In genomic region chr17:65332375-65332774, GRCh38 we compare ENCODE assay signal across 16 cellular contexts.
DNase-seq lines count a peak whose midpoint lies in the region; ATAC-seq, FAIRE-seq and TF ChIP-seq lines count a peak whose summit lies in the region.
"Had no signal": no experiment of that assay in that cellular context is flagged by ENCODE, and none has a peak within 500 bp of the region (broad histone marks: within the 10 kb centered on the region; RNA-seq: fewer than 3 reads in every experiment).

No MANE protein-coding gene starts in this region.

- H2AFZ ChIP-seq in trophoblast cell (ENCODE audit: insufficient read depth, low read length, poor library complexity), result no peak overlapping the region
- no peak overlapping the region for H2AFZ ChIP-seq in MM.1S (ENCODE audit: low read length)

- H3K27ac Mint-ChIP-seq in stimulated activated naive B cell treated with anti-CD40 and anti-IgM and Interleukin-4, amounts not matched to agents 10 μg/mL and 1 μg/mL and 100 μg/mL, for 72 hours, result no peak overlapping the region
- H3K27ac Mint-ChIP-seq: brain had no signal

- WGBS in trophoblast cell (ENCODE audit: extremely low coverage, insufficient coverage, insufficient read length), result no CpG with 5 or more reads among the region's 1 CpG

- no peak overlapping the region for H4K91ac ChIP-seq in trophoblast cell (ENCODE audit: low read depth, low read length)

- H3K4ac ChIP-seq in trophoblast cell (ENCODE audit: low read depth, low read length), result no peak overlapping the region

- H2BK120ac ChIP-seq in trophoblast cell (ENCODE audit: insufficient read depth, low read length, poor library complexity), result no peak overlapping the region

- no peak for TF ChIP-seq CTCF in MM.1S (IDR thresholded peaks at IDR 0.05; ENCODE audit: low read length)

- no peak overlapping the region for H2AK5ac ChIP-seq in trophoblast cell (ENCODE audit: low read length)

- no peak for ATAC-seq in stimulated activated naive B cell treated with anti-CD40 and anti-IgM and Interleukin-4, amounts not matched to agents 10 μg/mL and 1 μg/mL and 100 μg/mL, for 72 hours (replicated peaks)
- ATAC-seq: activated CD4-positive, CD25-positive, alpha-beta regulatory T cell treated with anti-CD3 and anti-CD28 coated beads, Interleukin-2, amount 50 U/mL, for 24 hours had no signal

- no peak overlapping the region for H2BK12ac ChIP-seq in trophoblast cell (ENCODE audit: low read length)

- no peaks in the 10 kb centered on the region for H3K27me3 ChIP-seq in trophoblast cell (ENCODE audit: insufficient read depth, low read length)
- no peaks in the 10 kb centered on the region for H3K27me3 ChIP-seq in MM.1S (replicated peaks; ENCODE audit: insufficient read depth, low read length)
- H3K27me3 ChIP-seq: tibial nerve had no signal

- DNase-seq in GM04503 (ENCODE audit: low read depth) (peak; percentile 57), NCI-H460 (ENCODE audit: extremely low read depth, low read depth) (peak; percentile 17), dedifferentiated amniotic fluid mesenchymal stem cell (ENCODE audit: extremely low spot score) (peak; percentile 45), trophoblast cell (peak; percentile 73 to 81), MM.1S (no peak), GM12891 (ENCODE audit: insufficient read length, low spot score) (no peak)
- no peak for DNase-seq in stimulated activated naive B cell treated with anti-CD40 and anti-IgM and Interleukin-4, amounts not matched to agents 10 μg/mL and 1 μg/mL and 100 μg/mL, for 72 hours
- DNase-seq in stimulated activated CD4-positive, alpha-beta T cell treated with anti-CD3 and anti-CD28 coated beads, Interleukin-2, amount 100 ng/mL, for 48 hours, result no peak
- DNase-seq: activated T-cell treated with anti-CD3 and anti-CD28 coated beads, Interleukin-2, amount 50 U/mL, for 1 hour; Kasumi-1; nucleus accumbens; spleen had no signal

- no peak overlapping the region for H3K14ac ChIP-seq in trophoblast cell (ENCODE audit: low read length)

- H3K36me3 ChIP-seq in trophoblast cell (ENCODE audit: control insufficient read depth in 1 of 2, insufficient read depth in 2 of 2, low read length in 2 of 2) (no peaks in the 10 kb centered on the region), MM.1S (replicated peaks; ENCODE audit: insufficient read depth, low read length) (no peaks in the 10 kb centered on the region)
- H3K36me3 ChIP-seq: spleen, tibial nerve had no signal

- no peak overlapping the region for H3K4me2 ChIP-seq in trophoblast cell (ENCODE audit: low read length)
- no peak overlapping the region for H3K4me2 ChIP-seq in MM.1S (ENCODE audit: low read depth, low read length)

- peaks cover 0 to 3% of the 10 kb centered on the region in 2 experiments for H3K4me1 ChIP-seq in trophoblast cell (ENCODE audit: control insufficient read depth in 1 of 2, insufficient read depth in 2 of 2, low read length in 2 of 2)
- H3K4me1 ChIP-seq in MM.1S (ENCODE audit: low read length), result no peaks in the 10 kb centered on the region
- H3K4me1 ChIP-seq: spleen, tibial nerve had no signal

- H3K4me3 ChIP-seq in trophoblast cell (ENCODE audit: low read depth, low read length), result no peak overlapping the region
- H3K4me3 ChIP-seq in MM.1S (ENCODE audit: low read length), result no peak overlapping the region
- H3K4me3 ChIP-seq: spleen, tibial nerve had no signal

- FAIRE-seq in GM12891 (lab: Jason Lieb, UNC), result no peak
- FAIRE-seq: endometrium had no signal

- H3K18ac ChIP-seq in trophoblast cell (ENCODE audit: low read length), result no peak overlapping the region

- no peak overlapping the region for H4K8ac ChIP-seq in trophoblast cell (ENCODE audit: low read depth, low read length)

- no peaks in the 10 kb centered on the region for H3K79me2 ChIP-seq in trophoblast cell (ENCODE audit: control insufficient read depth, insufficient read depth, low read length, poor library complexity)
- H3K79me2 ChIP-seq in MM.1S (ENCODE audit: low read length), result no peaks in the 10 kb centered on the region

- no peaks in the 10 kb centered on the region for H3K9me2 ChIP-seq in MM.1S (replicated peaks; ENCODE audit: insufficient read depth, low read length)

- no peaks in the 10 kb centered on the region for H3F3A ChIP-seq in MM.1S (ENCODE audit: insufficient read depth, low read length)

- peaks cover 0 to 4% of the 10 kb centered on the region in 2 donors for H3K9me3 Mint-ChIP-seq in stimulated activated naive B cell treated with anti-CD40 and anti-IgM and Interleukin-4, amounts not matched to agents 10 μg/mL and 1 μg/mL and 100 μg/mL, for 72 hours

- H3K36me3 Mint-ChIP-seq in stimulated activated naive B cell treated with anti-CD40 and anti-IgM and Interleukin-4, amounts not matched to agents 10 μg/mL and 1 μg/mL and 100 μg/mL, for 72 hours, result no peaks in the 10 kb centered on the region
- H3K36me3 Mint-ChIP-seq: brain had no signal

- peaks cover 29% of the 10 kb centered on the region in 2 donors for H3K27me3 Mint-ChIP-seq in stimulated activated naive B cell treated with anti-CD40 and anti-IgM and Interleukin-4, amounts not matched to agents 10 μg/mL and 1 μg/mL and 100 μg/mL, for 72 hours

- H3K4me1 Mint-ChIP-seq in stimulated activated naive B cell treated with anti-CD40 and anti-IgM and Interleukin-4, amounts not matched to agents 10 μg/mL and 1 μg/mL and 100 μg/mL, for 72 hours, result no peaks in the 10 kb centered on the region
- H3K4me1 Mint-ChIP-seq: brain had no signal

- no peak overlapping the region for H3K23ac ChIP-seq in trophoblast cell (ENCODE audit: low read length)

- no peak for TF ChIP-seq POLR2A in GM12891 (IDR thresholded peaks at IDR 0.05; ENCODE audit: low read depth, low read length)

- H4K20me1 ChIP-seq in MM.1S (ENCODE audit: insufficient read depth, low read length), result no peaks in the 10 kb centered on the region

- H3K27ac ChIP-seq in trophoblast cell (ENCODE audit: low read depth, low read length) (no peak overlapping the region), MM.1S (ENCODE audit: low read length) (no peak overlapping the region)
- H3K27ac ChIP-seq: spleen, tibial nerve had no signal

- peaks cover 1% of the 10 kb centered on the region for H3K79me1 ChIP-seq in trophoblast cell (ENCODE audit: low read length)

- no peak overlapping the region for H3K4me3 Mint-ChIP-seq in stimulated activated naive B cell treated with anti-CD40 and anti-IgM and Interleukin-4, amounts not matched to agents 10 μg/mL and 1 μg/mL and 100 μg/mL, for 72 hours
- H3K4me3 Mint-ChIP-seq: brain had no signal

- H3K9me3 ChIP-seq in trophoblast cell (ENCODE audit: insufficient read depth, low read depth, low read length) (peaks cover 2% of the 10 kb centered on the region), MM.1S (replicated peaks; ENCODE audit: insufficient read depth, low read length) (no peaks in the 10 kb centered on the region)
- H3K9me3 ChIP-seq: spleen, tibial nerve had no signal

- H2BK5ac ChIP-seq in trophoblast cell (ENCODE audit: low read depth, low read length, poor library complexity), result no peak overlapping the region

- H3K9ac ChIP-seq in trophoblast cell (ENCODE audit: low read length) (no peak overlapping the region), MM.1S (ENCODE audit: low read length) (no peak overlapping the region)

- no peak overlapping the region for H4K12ac ChIP-seq in trophoblast cell (ENCODE audit: low read depth, low read length)

TF ChIP-seq in GM12891, 5 proteins besides CTCF, POLR2A, EP300 and RAD21:
- no peak for TF ChIP-seq SPI1 (IDR thresholded peaks at IDR 0.05; ENCODE audit: low read depth, low read length)
- TF ChIP-seq PAX5 (IDR thresholded peaks at IDR 0.05; ENCODE audit: insufficient read depth, low read length, severe bottlenecking), result no peak
- TF ChIP-seq TAF1 (IDR thresholded peaks at IDR 0.05; ENCODE audit: low read depth, low read length), result no peak
- no peak for TF ChIP-seq POLR2AphosphoS5 (IDR thresholded peaks at IDR 0.05; ENCODE audit: low read depth, low read length)
- TF ChIP-seq POU2F2 (IDR thresholded peaks at IDR 0.05; ENCODE audit: low read depth, low read length), result no peak

Comparison
In these comparisons a context has a peak if more than half of its experiments do, and no peak if none do; other contexts are left out.
1. DNase-seq: peak in GM04503 (single experiment), NCI-H460 (single experiment), dedifferentiated amniotic fluid mesenchymal stem cell (single experiment) and trophoblast cell (2 of 2); none in stimulated activated naive B cell treated with anti-CD40 and anti-IgM and Interleukin-4, amounts not matched to agents 10 μg/mL and 1 μg/mL and 100 μg/mL, for 72 hours (single experiment), stimulated activated CD4-positive, alpha-beta T cell treated with anti-CD3 and anti-CD28 coated beads, Interleukin-2, amount 100 ng/mL, for 48 hours (0 of 2), MM.1S (single experiment) and GM12891 (single experiment).